8 cellular contexts compared by ENCODE assay signal in genomic region chr15:89647191-89647851, GRCh38. TPM values are rescaled to one million over a fixed set of nuclear protein-coding genes. Genes with fewer than 3 reads are reported as not detected.
DNase-seq lines count a peak whose midpoint lies in the region; ATAC-seq, FAIRE-seq and TF ChIP-seq lines count a peak whose summit lies in the region.

No MANE protein-coding gene starts in this region.

- no peaks in the 10 kb centered on the region for H3K4me1 Mint-ChIP-seq in endodermal cell

- DNase-seq in 8988T (peak; percentile 95), GM18507 (ENCODE audit: extremely low spot score, insufficient read length, low read depth) (peak; percentile 58), NCI-H748 (lab: John Stamatoyannopoulos, UW; ENCODE audit: unreplicated experiment) (peak; percentile 46), endodermal cell (peak; percentile 97), mesenteric fat pad (ENCODE audit: low spot score) (peak; percentile 92)
- peak; percentile 87 for DNase-seq in activated CD8-positive, alpha-beta memory T cell treated with anti-CD3 and anti-CD28 coated beads for 24 hours
- peak; percentile 57 for DNase-seq in stimulated activated CD8-positive, alpha-beta memory T cell treated with anti-CD3 and anti-CD28 coated beads, Interleukin-7, amount 100 ng/mL, for 24 hours (ENCODE audit: low read depth)

- peaks cover 60% of the 10 kb centered on the region for H3K36me3 Mint-ChIP-seq in endodermal cell (ENCODE audit: low read depth)

- H3K4me3 Mint-ChIP-seq in endodermal cell: no peak overlapping the region

- peak; percentile 77 for FAIRE-seq in GM18507 (lab: Jason Lieb, UNC)

- H3K4me1 ChIP-seq in endodermal cell (ENCODE audit: control insufficient read depth, insufficient read depth, low read length): no peaks in the 10 kb centered on the region

- no peak overlapping the region for H3K27ac Mint-ChIP-seq in endodermal cell

- peaks cover 35% of the 10 kb centered on the region for H3K36me3 ChIP-seq in endodermal cell (ENCODE audit: control insufficient read depth, insufficient read depth, low read length)

- peaks cover 1% of the 10 kb centered on the region for H3K27me3 Mint-ChIP-seq in endodermal cell (ENCODE audit: insufficient read depth)

- TF ChIP-seq CTCF in endodermal cell (conservative IDR thresholded peaks at IDR 0.05): peak; percentile 97

- 58 to 85% methylated on average over 12 to 25 of the region's 25 CpGs for WGBS in endodermal cell (ENCODE audit: insufficient coverage in 1 of 2, insufficient read length in 1 of 2), 2 experiments

- no peak overlapping the region for H3K9ac ChIP-seq in endodermal cell (ENCODE audit: extremely low read depth, low read length, poor library complexity, severe bottlenecking)

- H3K4me3 ChIP-seq in endodermal cell (ENCODE audit: low read length): no peak overlapping the region

- H3K27me3 ChIP-seq in endodermal cell (ENCODE audit: control insufficient read depth, insufficient read depth, low read length, poor library complexity, severe bottlenecking): no peaks in the 10 kb centered on the region

- H3K9me3 Mint-ChIP-seq in endodermal cell: no peaks in the 10 kb centered on the region

- no peaks in the 10 kb centered on the region for H3K9me3 ChIP-seq in endodermal cell (ENCODE audit: control insufficient read depth, low read length)

- H3K27ac ChIP-seq in endodermal cell (ENCODE audit: low read depth, low read length): no peak overlapping the region

- ATAC-seq in HG02798 (IDR thresholded peaks at IDR 0.05; ENCODE audit: poor library complexity, unreplicated experiment): no peak

RNA-seq across cellular contexts. Expression of gene KIF7, which starts 7.9 kb away (rescaled TPM):
- total RNA-seq in endodermal cell (10 to 100 TPM; 22.9 to 24.4 TPM), mesenteric fat pad (12.7 TPM)
- 9.7 TPM for polyA plus RNA-seq in endodermal cell (2013, experiment 1 of 2)
- polyA plus RNA-seq in endodermal cell (2013, experiment 2 of 2): 8.9 TPM

RNA-seq across cellular contexts. Expression of gene PLIN1, which starts 31.8 kb away (rescaled TPM):
- under 1 TPM; 0.11 to 0.22 TPM for total RNA-seq in endodermal cell
- 0.18 TPM for polyA plus RNA-seq in endodermal cell (2013, experiment 1 of 2)
- 0.21 TPM for polyA plus RNA-seq in endodermal cell (2013, experiment 2 of 2)
- 1,691 TPM for total RNA-seq in mesenteric fat pad

RNA-seq across cellular contexts. Expression of gene PEX11A, which starts 43.2 kb away (rescaled TPM):
- 1 to 10 TPM; 2.7 to 4.0 TPM for total RNA-seq in endodermal cell
- 5.1 TPM for polyA plus RNA-seq in endodermal cell (2013, experiment 1 of 2)
- 4.6 TPM for polyA plus RNA-seq in endodermal cell (2013, experiment 2 of 2)
- 103 TPM for total RNA-seq in mesenteric fat pad

RNA-seq across cellular contexts. Expression of gene WDR93, which starts 43.3 kb away (rescaled TPM):
- total RNA-seq in endodermal cell: under 1 TPM; 0.24 to 0.64 TPM
- 0.11 TPM for polyA plus RNA-seq in endodermal cell (2013, experiment 1 of 2)
- polyA plus RNA-seq in endodermal cell (2013, experiment 2 of 2): 0.25 TPM
- total RNA-seq in mesenteric fat pad: 0.32 TPM

Comparison
In these comparisons a context has a peak if more than half of its experiments do, and no peak if none do; other contexts are left out.
1. DNase-seq: peak in every context shown above with its lines; median percentile 97 in endodermal cell; 95 in 8988T; 92 in mesenteric fat pad; 87 in activated CD8-positive, alpha-beta memory T cell treated with anti-CD3 and anti-CD28 coated beads for 24 hours; 58 in GM18507; 57 in stimulated activated CD8-positive, alpha-beta memory T cell treated with anti-CD3 and anti-CD28 coated beads, Interleukin-7, amount 100 ng/mL, for 24 hours; 46 in NCI-H748.
2. RNA of gene PLIN1, which starts 31.8 kb away (total RNA-seq): 1,691 TPM in mesenteric fat pad (single experiment); 0.11 to 0.22 TPM in endodermal cell; every median in the first group is over 1,000 times any median in the second.
3. RNA of gene PEX11A, which starts 43.2 kb away (total RNA-seq): 103 TPM in mesenteric fat pad (single experiment); 2.7 to 4.0 TPM in endodermal cell; every median in the first group is over 10 times any median in the second.